ENCODE assay signal across 29 cellular contexts in genomic region chr9:112268421-112268820, GRCh38.
"Had no signal": no experiment of that assay in that cellular context is flagged by ENCODE, and none has a peak within 500 bp of the region (broad histone marks: within the 10 kb centered on the region; RNA-seq: fewer than 3 reads in every experiment).

No MANE protein-coding gene starts in this region.

- H3K4me1 Mint-ChIP-seq: nephron, neural crest cell had no signal

- H3K27me3 Mint-ChIP-seq: naive thymus-derived CD4-positive, alpha-beta T cell; progenitor cell of endocrine pancreas; stimulated activated naive B cell treated with anti-CD40 and anti-IgM and Interleukin-4, amounts not matched to agents 10 μg/mL and 1 μg/mL and 100 μg/mL, for 72 hours; stimulated activated naive CD8-positive, alpha-beta T cell treated with anti-CD3 and anti-CD28 coated beads, Interleukin-15, Interleukin-2, amounts not matched to agents 100 ng/mL and 50 ng/mL, for 24 hours; type B pancreatic cell had no signal

- H3K36me3 ChIP-seq: pancreas, thoracic aorta, uterus had no signal

- H3K27ac ChIP-seq: neutrophil, pancreas, psoas muscle, right lobe of liver, sigmoid colon, stomach, thoracic aorta, tibial artery, transverse colon, upper lobe of right lung, uterus had no signal

- H3K9me3 Mint-ChIP-seq: naive thymus-derived CD4-positive, alpha-beta T cell; natural killer cell; nephron; neural crest cell; stimulated activated effector memory CD8-positive, alpha-beta T cell treated with anti-CD3 and anti-CD28 coated beads, Interleukin-12 subunit alpha, Interleukin-12 subunit beta, amount 100 ng/mL, for 72 hours; stimulated activated naive B cell treated with anti-CD40 and anti-IgM and Interleukin-4, amounts not matched to agents 10 μg/mL and 1 μg/mL and 100 μg/mL, for 72 hours; stimulated activated naive CD8-positive, alpha-beta T cell treated with anti-CD3 and anti-CD28 coated beads, Interleukin-15, Interleukin-2, amounts not matched to agents 100 ng/mL and 50 ng/mL, for 24 hours had no signal

- H3K27me3 ChIP-seq: neutrophil, pancreas, right lobe of liver, sigmoid colon, stomach, tibial artery, transverse colon, upper lobe of right lung, uterus had no signal

- H3K9me3 ChIP-seq: neutrophil, pancreas, psoas muscle, right lobe of liver, sigmoid colon, stomach, thoracic aorta, tibial artery, transverse colon, upper lobe of right lung, uterus had no signal

- H3K4me3 Mint-ChIP-seq: naive thymus-derived CD4-positive, alpha-beta T cell; natural killer cell; nephron; neural crest cell; stimulated activated effector memory CD8-positive, alpha-beta T cell treated with anti-CD3 and anti-CD28 coated beads, Interleukin-12 subunit alpha, Interleukin-12 subunit beta, amount 100 ng/mL, for 72 hours; stimulated activated naive B cell treated with anti-CD40 and anti-IgM and Interleukin-4, amounts not matched to agents 10 μg/mL and 1 μg/mL and 100 μg/mL, for 72 hours; stimulated activated naive CD8-positive, alpha-beta T cell treated with anti-CD3 and anti-CD28 coated beads, Interleukin-15, Interleukin-2, amounts not matched to agents 100 ng/mL and 50 ng/mL, for 24 hours; type B pancreatic cell had no signal

- H3K4me1 ChIP-seq: psoas muscle, right lobe of liver, sigmoid colon, tibial artery, transverse colon, upper lobe of right lung, uterus had no signal

- H3K36me3 Mint-ChIP-seq: natural killer cell had no signal

- H3K4me3 ChIP-seq: pancreas, psoas muscle, right lobe of liver, sigmoid colon, stomach, thoracic aorta, tibial artery, transverse colon, upper lobe of right lung, uterus had no signal

- H3K27ac Mint-ChIP-seq: nephron; progenitor cell of endocrine pancreas; stimulated activated effector memory CD8-positive, alpha-beta T cell treated with anti-CD3 and anti-CD28 coated beads, Interleukin-12 subunit alpha, Interleukin-12 subunit beta, amount 100 ng/mL, for 72 hours; stimulated activated naive B cell treated with anti-CD40 and anti-IgM and Interleukin-4, amounts not matched to agents 10 μg/mL and 1 μg/mL and 100 μg/mL, for 72 hours; stimulated activated naive CD8-positive, alpha-beta T cell treated with anti-CD3 and anti-CD28 coated beads, Interleukin-15, Interleukin-2, amounts not matched to agents 100 ng/mL and 50 ng/mL, for 24 hours; type B pancreatic cell had no signal

- DNase-seq: naive thymus-derived CD4-positive, alpha-beta T cell; natural killer cell; nucleus accumbens; pancreas; posterior cingulate gyrus; psoas muscle; right cardiac atrium; right lobe of liver; sigmoid colon; small intestine; stimulated activated CD4-positive, alpha-beta T cell treated with anti-CD3 and anti-CD28 coated beads, Interleukin-15, amount 100 ng/mL, for 24 hours; stimulated activated CD4-positive, alpha-beta T cell treated with anti-CD3 and anti-CD28 coated beads, Interleukin-2, amount 100 ng/mL, for 24 hours; stimulated activated CD4-positive, alpha-beta T cell treated with anti-CD3 and anti-CD28 coated beads, Interleukin-2, amount 100 ng/mL, for 48 hours; stimulated activated CD4-positive, alpha-beta T cell treated with anti-CD3 and anti-CD28 coated beads, Interleukin-4, amount 100 ng/mL, for 24 hours; stimulated activated naive B cell treated with anti-CD40 and anti-IgM and Interleukin-4, amounts not matched to agents 10 μg/mL and 1 μg/mL and 100 μg/mL, for 72 hours; stimulated activated naive CD4-positive, alpha-beta T cell treated with Interleukin-2 at 50 U/mL for 16 hours; stomach; tibial artery; transverse colon; upper lobe of right lung; uterus had no signal

- ATAC-seq: naive thymus-derived CD4-positive, alpha-beta T cell; natural killer cell; pancreas; psoas muscle; right cardiac atrium; right lobe of liver; stimulated activated effector memory CD8-positive, alpha-beta T cell treated with anti-CD3 and anti-CD28 coated beads, Interleukin-12 subunit alpha, Interleukin-12 subunit beta, amount 100 ng/mL, for 72 hours; stimulated activated naive B cell treated with anti-CD40 and anti-IgM and Interleukin-4, amounts not matched to agents 10 μg/mL and 1 μg/mL and 100 μg/mL, for 72 hours; upper lobe of right lung had no signal
